ENCODE assay signal across 23 cellular contexts in the genomic region with DNA sequence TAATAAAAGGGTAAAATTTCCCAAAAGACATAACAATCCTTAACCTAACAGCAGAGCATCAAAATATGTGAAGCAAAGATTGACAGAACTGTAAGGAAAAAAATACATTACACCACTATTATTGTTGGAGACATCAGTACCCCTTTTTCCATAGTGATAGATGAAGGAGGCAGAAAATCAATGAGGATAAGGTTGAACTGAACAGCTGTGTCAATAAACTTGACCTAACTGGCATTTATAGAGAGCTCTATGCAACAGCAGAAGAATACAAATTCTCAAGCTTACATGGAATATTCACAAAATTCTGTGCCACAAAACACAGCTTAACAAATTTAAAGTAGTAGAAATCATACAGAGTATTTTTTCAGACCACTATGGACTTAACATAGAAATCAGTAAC.
DNase-seq lines count a peak whose midpoint lies in the region; ATAC-seq and TF ChIP-seq lines count a peak whose summit lies in the region.
"Had no signal": no experiment of that assay in that cellular context is flagged by ENCODE, and none has a peak within 500 bp of the region (broad histone marks: within the 10 kb centered on the region; RNA-seq: fewer than 3 reads in every experiment).

No MANE protein-coding gene starts in this region.

- no peak overlapping the region for H3K27ac ChIP-seq in caudate nucleus (ENCODE audit: low read depth, low read length)
- H3K27ac ChIP-seq: HL-60, SJSA1 had no signal

- ATAC-seq in HG02610 (IDR thresholded peaks at IDR 0.05; ENCODE audit: unreplicated experiment), result no peak
- ATAC-seq: T-cell had no signal

- H3K27me3 Mint-ChIP-seq in progenitor cell of endocrine pancreas, result no peaks in the 10 kb centered on the region
- H3K27me3 Mint-ChIP-seq in activated CD4-positive, alpha-beta memory T cell treated with anti-CD3 and anti-CD28 coated beads, Interleukin-2, amount 10 ng/mL, durations not matched to agents 7 days and 5 days, result no peaks in the 10 kb centered on the region
- H3K27me3 Mint-ChIP-seq: CD8-positive, alpha-beta memory T cell had no signal

- peak overlapping the region; percentile 37 for H3K27ac Mint-ChIP-seq in progenitor cell of endocrine pancreas
- H3K27ac Mint-ChIP-seq in activated CD4-positive, alpha-beta memory T cell treated with anti-CD3 and anti-CD28 coated beads, Interleukin-2, amount 10 ng/mL, durations not matched to agents 7 days and 5 days, result no peak overlapping the region
- H3K27ac Mint-ChIP-seq: CD14-positive monocyte; CD8-positive, alpha-beta memory T cell; HFFc6; T-cell had no signal

- POLR2A ChIA-PET in activated CD4-positive, alpha-beta memory T cell treated with anti-CD3 and anti-CD28 coated beads, Interleukin-2, amount 10 ng/mL, durations not matched to agents 7 days and 5 days (lab: Charles Lee), result no interaction called here

- no peak for TF ChIP-seq CTCF in progenitor cell of endocrine pancreas (IDR thresholded peaks at IDR 0.05; ENCODE audit: unreplicated experiment)

- CTCF ChIA-PET in activated CD4-positive, alpha-beta memory T cell treated with anti-CD3 and anti-CD28 coated beads, Interleukin-2, amount 10 ng/mL, durations not matched to agents 7 days and 5 days (lab: Charles Lee), result no interaction called here

- no peak overlapping the region for H3K4me3 Mint-ChIP-seq in progenitor cell of endocrine pancreas (ENCODE audit: low read depth)
- no peak overlapping the region for H3K4me3 Mint-ChIP-seq in activated CD4-positive, alpha-beta memory T cell treated with anti-CD3 and anti-CD28 coated beads, Interleukin-2, amount 10 ng/mL, durations not matched to agents 7 days and 5 days
- H3K4me3 Mint-ChIP-seq: CD14-positive monocyte; CD8-positive, alpha-beta memory T cell; HFFc6; T-cell had no signal

- peaks cover 35% of the 10 kb centered on the region for H3K9me3 Mint-ChIP-seq in progenitor cell of endocrine pancreas (ENCODE audit: low read depth)
- H3K9me3 Mint-ChIP-seq in activated CD4-positive, alpha-beta memory T cell treated with anti-CD3 and anti-CD28 coated beads, Interleukin-2, amount 10 ng/mL, durations not matched to agents 7 days and 5 days, result no peaks in the 10 kb centered on the region
- H3K9me3 Mint-ChIP-seq: HFFc6 had no signal

- DNase-seq in DMS53 (lab: John Stamatoyannopoulos, UW) (peak; percentile 18), DMS53 treated with DMSO at 0.1 percent for 48 hours (lab: John Stamatoyannopoulos, UW; ENCODE audit: unreplicated experiment) (no peak), NCI-H2029 (lab: John Stamatoyannopoulos, UW) (peak; percentile 12), NCI-H774 (lab: John Stamatoyannopoulos, UW) (peak; percentile 30), progenitor cell of endocrine pancreas (ENCODE audit: low spot score, unreplicated experiment) (no peak), caudate nucleus (lab: John Stamatoyannopoulos, UW) (no peak)
- no peak for DNase-seq in activated CD4-positive, alpha-beta memory T cell treated with anti-CD3 and anti-CD28 coated beads, Interleukin-2, amount 10 ng/mL, durations not matched to agents 7 days and 5 days
- DNase-seq: 8988T; ACHN; BE2C; Calu3; CD8-positive, alpha-beta memory T cell; GOT3; HFFc6; NCI-H1048; NCI-H1694; NCI-H2107; NCI-H524 treated with DMSO at 0.1 percent for 48 hours; T-cell had no signal

- peaks cover 17% of the 10 kb centered on the region for H3K4me1 Mint-ChIP-seq in progenitor cell of endocrine pancreas (ENCODE audit: low read depth)
- no peaks in the 10 kb centered on the region for H3K4me1 Mint-ChIP-seq in activated CD4-positive, alpha-beta memory T cell treated with anti-CD3 and anti-CD28 coated beads, Interleukin-2, amount 10 ng/mL, durations not matched to agents 7 days and 5 days
- H3K4me1 Mint-ChIP-seq: CD14-positive monocyte; CD8-positive, alpha-beta memory T cell; T-cell had no signal

- peaks cover 5% of the 10 kb centered on the region for H3K36me3 Mint-ChIP-seq in progenitor cell of endocrine pancreas (ENCODE audit: insufficient read depth)
- H3K36me3 Mint-ChIP-seq in activated CD4-positive, alpha-beta memory T cell treated with anti-CD3 and anti-CD28 coated beads, Interleukin-2, amount 10 ng/mL, durations not matched to agents 7 days and 5 days (ENCODE audit: low read depth), result no peaks in the 10 kb centered on the region
- H3K36me3 Mint-ChIP-seq: CD14-positive monocyte; CD8-positive, alpha-beta memory T cell; T-cell had no signal

Comparison
In these comparisons a context has a peak if more than half of its experiments do, and no peak if none do; other contexts are left out.
1. DNase-seq: peak in DMS53 (single experiment), NCI-H2029 (single experiment) and NCI-H774 (single experiment); none in DMS53 treated with DMSO at 0.1 percent for 48 hours (single experiment), progenitor cell of endocrine pancreas (single experiment), activated CD4-positive, alpha-beta memory T cell treated with anti-CD3 and anti-CD28 coated beads, Interleukin-2, amount 10 ng/mL, durations not matched to agents 7 days and 5 days (single experiment) and caudate nucleus (0 of 61).